29 cellular contexts compared by ENCODE assay signal in genomic region chr3:28587723-28588122, GRCh38.
"Had no signal": no experiment of that assay in that cellular context is flagged by ENCODE, and none has a peak within 500 bp of the region (broad histone marks: within the 10 kb centered on the region; RNA-seq: fewer than 3 reads in every experiment).

No MANE protein-coding gene starts in this region.

- H3K9me3 Mint-ChIP-seq: stimulated activated effector memory CD8-positive, alpha-beta T cell treated with anti-CD3 and anti-CD28 coated beads, Interleukin-12 subunit alpha, Interleukin-12 subunit beta, amount 100 ng/mL, for 72 hours; stimulated activated memory B cell treated with anti-CD40 and anti-IgM and Interleukin-4, amounts not matched to agents 10 μg/mL and 1 μg/mL and 100 μg/mL, for 72 hours; stimulated activated naive CD8-positive, alpha-beta T cell treated with anti-CD3 and anti-CD28 coated beads, Interleukin-15, amount 100 ng/mL, for 72 hours; stimulated activated naive CD8-positive, alpha-beta T cell treated with anti-CD3 and anti-CD28 coated beads, Interleukin-15, Interleukin-2, amounts not matched to agents 100 ng/mL and 50 ng/mL, for 24 hours; type B pancreatic cell had no signal

- H3K27me3 ChIP-seq: stomach, suprapubic skin, testis, thyroid gland, tibial artery, tibial nerve, transverse colon, upper lobe of left lung, upper lobe of right lung, uterus, vagina had no signal

- H3K27me3 Mint-ChIP-seq: stimulated activated naive B cell treated with anti-CD40 and anti-IgM and Interleukin-4, amounts not matched to agents 10 μg/mL and 1 μg/mL and 100 μg/mL, for 72 hours; stimulated activated naive CD8-positive, alpha-beta T cell treated with anti-CD3 and anti-CD28 coated beads, Interleukin-15, amount 100 ng/mL, for 72 hours; stimulated activated naive CD8-positive, alpha-beta T cell treated with anti-CD3 and anti-CD28 coated beads, Interleukin-15, Interleukin-2, amounts not matched to agents 100 ng/mL and 50 ng/mL, for 24 hours had no signal

- H3K9me3 ChIP-seq: stomach, suprapubic skin, testis, thoracic aorta, thyroid gland, tibial artery, tibial nerve, transverse colon, upper lobe of left lung, upper lobe of right lung, uterus, vagina had no signal

- FAIRE-seq: urothelium cell line had no signal

- H3K27ac Mint-ChIP-seq: stimulated activated effector memory CD8-positive, alpha-beta T cell treated with anti-CD3 and anti-CD28 coated beads, Interleukin-12 subunit alpha, Interleukin-12 subunit beta, amount 100 ng/mL, for 72 hours; stimulated activated memory B cell treated with anti-CD40 and anti-IgM and Interleukin-4, amounts not matched to agents 10 μg/mL and 1 μg/mL and 100 μg/mL, for 72 hours; stimulated activated naive B cell treated with anti-CD40 and anti-IgM and Interleukin-4, amounts not matched to agents 10 μg/mL and 1 μg/mL and 100 μg/mL, for 72 hours; stimulated activated naive CD8-positive, alpha-beta T cell treated with anti-CD3 and anti-CD28 coated beads, Interleukin-15, amount 100 ng/mL, for 72 hours; stimulated activated naive CD8-positive, alpha-beta T cell treated with anti-CD3 and anti-CD28 coated beads, Interleukin-15, Interleukin-2, amounts not matched to agents 100 ng/mL and 50 ng/mL, for 24 hours; type B pancreatic cell had no signal

- H3K36me3 Mint-ChIP-seq: stimulated activated effector memory CD8-positive, alpha-beta T cell treated with anti-CD3 and anti-CD28 coated beads, Interleukin-12 subunit alpha, Interleukin-12 subunit beta, amount 100 ng/mL, for 72 hours; stimulated activated memory B cell treated with anti-CD40 and anti-IgM and Interleukin-4, amounts not matched to agents 10 μg/mL and 1 μg/mL and 100 μg/mL, for 72 hours; stimulated activated naive B cell treated with anti-CD40 and anti-IgM and Interleukin-4, amounts not matched to agents 10 μg/mL and 1 μg/mL and 100 μg/mL, for 72 hours; type B pancreatic cell had no signal

- DNase-seq: stimulated activated CD4-positive, alpha-beta T cell treated with anti-CD3 and anti-CD28 coated beads, Interleukin-2, amount 100 ng/mL, for 48 hours; stimulated activated CD4-positive, alpha-beta T cell treated with anti-CD3 and anti-CD28 coated beads, Interleukin-4, amount 100 ng/mL, for 1 hour; stimulated activated CD4-positive, alpha-beta T cell treated with anti-CD3 and anti-CD28 coated beads, Interleukin-4, amount 100 ng/mL, for 24 hours; stimulated activated CD4-positive, alpha-beta T cell treated with anti-CD3 and anti-CD28 coated beads, Interleukin-4, amount 100 ng/mL, for 4 hours; stimulated activated CD8-positive, alpha-beta memory T cell treated with anti-CD3 and anti-CD28 coated beads, Interleukin-4, amount 100 ng/mL, for 48 hours; stimulated activated naive B cell treated with anti-CD40 and anti-IgM and Interleukin-4, amounts not matched to agents 10 μg/mL and 1 μg/mL and 100 μg/mL, for 72 hours; stimulated activated naive CD4-positive, alpha-beta T cell; stimulated activated naive CD4-positive, alpha-beta T cell treated with Interleukin-2 at 50 U/mL for 16 hours; stimulated activated naive CD8-positive, alpha-beta T cell treated with anti-CD3 and anti-CD28 coated beads, Interleukin-15, amount 100 ng/mL, for 72 hours; stimulated activated naive CD8-positive, alpha-beta T cell treated with anti-CD3 and anti-CD28 coated beads, Interleukin-15, Interleukin-2, amounts not matched to agents 100 U/mL and 50 U/mL, for 24 hours; stomach; substantia nigra; testis; thyroid gland; tibial artery; transverse colon; trophoblast cell; upper lobe of left lung; upper lobe of right lung; uterus had no signal

- H3K4me1 ChIP-seq: stomach, suprapubic skin, testis, tibial nerve, transverse colon, upper lobe of left lung, upper lobe of right lung, uterus, vagina had no signal

- ATAC-seq: stimulated activated effector memory CD8-positive, alpha-beta T cell treated with anti-CD3 and anti-CD28 coated beads, Interleukin-12 subunit alpha, Interleukin-12 subunit beta, amount 100 ng/mL, for 72 hours; stimulated activated memory B cell treated with anti-CD40 and anti-IgM and Interleukin-4, amounts not matched to agents 10 μg/mL and 1 μg/mL and 100 μg/mL, for 72 hours; stimulated activated naive B cell treated with anti-CD40 and anti-IgM and Interleukin-4, amounts not matched to agents 10 μg/mL and 1 μg/mL and 100 μg/mL, for 72 hours; stimulated activated naive CD8-positive, alpha-beta T cell treated with anti-CD3 and anti-CD28 coated beads, Interleukin-15, amount 100 ng/mL, for 72 hours; stimulated activated naive CD8-positive, alpha-beta T cell treated with anti-CD3 and anti-CD28 coated beads, Interleukin-15, Interleukin-2, amounts not matched to agents 100 U/mL and 50 U/mL, for 24 hours; upper lobe of right lung had no signal

- H3K36me3 ChIP-seq: stomach, suprapubic skin, thoracic aorta, thyroid gland, tibial artery, tibial nerve, transverse colon, upper lobe of left lung, upper lobe of right lung, uterus, vagina had no signal

- H3K27ac ChIP-seq: stomach, suprapubic skin, testis, thoracic aorta, thyroid gland, tibial artery, tibial nerve, transverse colon, upper lobe of left lung, upper lobe of right lung, uterus, vagina had no signal

- H3K4me1 Mint-ChIP-seq: stimulated activated effector memory CD8-positive, alpha-beta T cell treated with anti-CD3 and anti-CD28 coated beads, Interleukin-12 subunit alpha, Interleukin-12 subunit beta, amount 100 ng/mL, for 72 hours; stimulated activated memory B cell treated with anti-CD40 and anti-IgM and Interleukin-4, amounts not matched to agents 10 μg/mL and 1 μg/mL and 100 μg/mL, for 72 hours; stimulated activated naive B cell treated with anti-CD40 and anti-IgM and Interleukin-4, amounts not matched to agents 10 μg/mL and 1 μg/mL and 100 μg/mL, for 72 hours; stimulated activated naive CD8-positive, alpha-beta T cell treated with anti-CD3 and anti-CD28 coated beads, Interleukin-15, amount 100 ng/mL, for 72 hours had no signal

- H3K4me3 Mint-ChIP-seq: stimulated activated effector memory CD8-positive, alpha-beta T cell treated with anti-CD3 and anti-CD28 coated beads, Interleukin-12 subunit alpha, Interleukin-12 subunit beta, amount 100 ng/mL, for 72 hours; stimulated activated memory B cell treated with anti-CD40 and anti-IgM and Interleukin-4, amounts not matched to agents 10 μg/mL and 1 μg/mL and 100 μg/mL, for 72 hours; stimulated activated naive B cell treated with anti-CD40 and anti-IgM and Interleukin-4, amounts not matched to agents 10 μg/mL and 1 μg/mL and 100 μg/mL, for 72 hours; stimulated activated naive CD8-positive, alpha-beta T cell treated with anti-CD3 and anti-CD28 coated beads, Interleukin-15, amount 100 ng/mL, for 72 hours; stimulated activated naive CD8-positive, alpha-beta T cell treated with anti-CD3 and anti-CD28 coated beads, Interleukin-15, Interleukin-2, amounts not matched to agents 100 ng/mL and 50 ng/mL, for 24 hours; type B pancreatic cell had no signal

- H3K4me3 ChIP-seq: stomach, suprapubic skin, testis, thoracic aorta, thyroid gland, tibial artery, tibial nerve, transverse colon, upper lobe of left lung, upper lobe of right lung, uterus, vagina had no signal
